ENCODE assay signal across 8 cellular contexts in genomic region chr1:29236993-29237905, GRCh38. TPM values are rescaled to one million over a fixed set of nuclear protein-coding genes. Genes with fewer than 3 reads are reported as not detected.
DNase-seq lines count a peak whose midpoint lies in the region; ATAC-seq and TF ChIP-seq lines count a peak whose summit lies in the region.

No MANE protein-coding gene starts in this region.

- peak overlapping the region; percentile 55 for H3K4me2 ChIP-seq in Karpas-422 (ENCODE audit: low read depth, low read length, poor library complexity, severe bottlenecking)

- TF ChIP-seq CTCF in Caco-2 (IDR thresholded peaks at IDR 0.05; ENCODE audit: insufficient read depth in 1 of 2, low read depth in 1 of 2, low read length in 1 of 2, severe bottlenecking in 1 of 2, unreplicated experiment in 1 of 2) (no peak), heart right ventricle (IDR thresholded peaks at IDR 0.05) (peak in 1 of 9 donors; percentile 16), progenitor cell of endocrine pancreas (IDR thresholded peaks at IDR 0.05; ENCODE audit: unreplicated experiment) (no peak)

- H3K79me2 ChIP-seq in Karpas-422 (ENCODE audit: low read length) = no peaks in the 10 kb centered on the region

- peak; percentile 50 to 66 for DNase-seq in Caco-2
- no peak for DNase-seq in Karpas-422
- peak; percentile 46 for DNase-seq in activated naive CD8-positive, alpha-beta T cell treated with anti-CD3 and anti-CD28 coated beads, Interleukin-2, amount 10 ng/mL, durations not matched to agents 7 days and 5 days
- peak; percentile 21 to 52 for DNase-seq in heart right ventricle
- peak; percentile 42 for DNase-seq in progenitor cell of endocrine pancreas (ENCODE audit: low spot score, unreplicated experiment)
- DNase-seq in NCI-H524 treated with DMSO at 0.1 percent for 48 hours (lab: John Stamatoyannopoulos, UW) = no peak
- no peak for DNase-seq in NCI-H1694 (lab: John Stamatoyannopoulos, UW)

- no peak overlapping the region for H3K9ac ChIP-seq in Karpas-422 (ENCODE audit: low read length)

- BruUV-seq in Caco-2 (replicated peaks; lab: Mats Ljungman, UMichigan) = TSS peak; percentile 56

- H3K4me1 Mint-ChIP-seq in Caco-2 (ENCODE audit: low read depth, unreplicated experiment) = peaks cover 11% of the 10 kb centered on the region
- peaks cover 12% of the 10 kb centered on the region for H3K4me1 Mint-ChIP-seq in activated naive CD8-positive, alpha-beta T cell treated with anti-CD3 and anti-CD28 coated beads, Interleukin-2, amount 10 ng/mL, durations not matched to agents 7 days and 5 days
- H3K4me1 Mint-ChIP-seq in progenitor cell of endocrine pancreas (ENCODE audit: low read depth) = peaks cover 22% of the 10 kb centered on the region

- H3K36me3 Mint-ChIP-seq in Caco-2 (ENCODE audit: insufficient read depth, unreplicated experiment) = peaks cover 19% of the 10 kb centered on the region
- H3K36me3 Mint-ChIP-seq in activated naive CD8-positive, alpha-beta T cell treated with anti-CD3 and anti-CD28 coated beads, Interleukin-2, amount 10 ng/mL, durations not matched to agents 7 days and 5 days = peaks cover 2% of the 10 kb centered on the region
- no peaks in the 10 kb centered on the region for H3K36me3 Mint-ChIP-seq in progenitor cell of endocrine pancreas (ENCODE audit: insufficient read depth)

- POLR2A ChIA-PET in Caco-2 (lab: Charles Lee) = no interaction called here
- POLR2A ChIA-PET in activated naive CD8-positive, alpha-beta T cell treated with anti-CD3 and anti-CD28 coated beads, Interleukin-2, amount 10 ng/mL, durations not matched to agents 7 days and 5 days (lab: Charles Lee) = no interaction called here

- H2AFZ ChIP-seq in Karpas-422 (ENCODE audit: low read length) = no peak overlapping the region

- H3K9me3 ChIP-seq in Caco-2 (no peaks in the 10 kb centered on the region), Karpas-422 (ENCODE audit: low read length) (no peaks in the 10 kb centered on the region), heart right ventricle (no peaks in the 10 kb centered on the region)

- H3K27ac ChIP-seq in Karpas-422 (ENCODE audit: low read length) (no peak overlapping the region), heart right ventricle (peak overlapping the region in 8 of 10 donors; percentile 13 to 73 (median 54))

- peak overlapping the region; percentile 92 for H3K4me3 Mint-ChIP-seq in Caco-2 (ENCODE audit: unreplicated experiment)
- peak overlapping the region; percentile 78 for H3K4me3 Mint-ChIP-seq in activated naive CD8-positive, alpha-beta T cell treated with anti-CD3 and anti-CD28 coated beads, Interleukin-2, amount 10 ng/mL, durations not matched to agents 7 days and 5 days
- H3K4me3 Mint-ChIP-seq in progenitor cell of endocrine pancreas (ENCODE audit: low read depth) = peak overlapping the region; percentile 86

- H3K36me3 ChIP-seq in Caco-2 (ENCODE audit: control insufficient read depth, insufficient read depth, low read length) (no peaks in the 10 kb centered on the region), Karpas-422 (ENCODE audit: insufficient read depth, low read length) (no peaks in the 10 kb centered on the region), heart right ventricle (no peaks in the 10 kb centered on the region)

- H3K9me3 Mint-ChIP-seq in Caco-2 (ENCODE audit: unreplicated experiment) (no peaks in the 10 kb centered on the region), progenitor cell of endocrine pancreas (ENCODE audit: low read depth) (no peaks in the 10 kb centered on the region)
- H3K9me3 Mint-ChIP-seq in activated naive CD8-positive, alpha-beta T cell treated with anti-CD3 and anti-CD28 coated beads, Interleukin-2, amount 10 ng/mL, durations not matched to agents 7 days and 5 days = no peaks in the 10 kb centered on the region

- no peaks in the 10 kb centered on the region for H3K9me2 ChIP-seq in Karpas-422 (replicated peaks; ENCODE audit: insufficient read depth, low read length)

- H3K27me3 Mint-ChIP-seq in Caco-2 (ENCODE audit: insufficient read depth, unreplicated experiment) (peaks cover 11% of the 10 kb centered on the region), progenitor cell of endocrine pancreas (peaks cover 19% of the 10 kb centered on the region)
- peaks cover 58% of the 10 kb centered on the region for H3K27me3 Mint-ChIP-seq in activated naive CD8-positive, alpha-beta T cell treated with anti-CD3 and anti-CD28 coated beads, Interleukin-2, amount 10 ng/mL, durations not matched to agents 7 days and 5 days

- intact Hi-C loops in Caco-2 (cut with micrococcal nuclease; ENCODE audit: unreplicated experiment) (loop anchor here (2.0 to 5.0 kb wide), 5 partner anchors 34 to 875 kb away; no protein-coding TSS in a partner anchor), heart right ventricle (cut with DNase I) (loop anchor here in 9 of 10 donors (1.0 to 10.0 kb wide), 20 partner anchors 468 to 1678 kb away; no protein-coding TSS in a partner anchor)

- H4K20me1 ChIP-seq in Karpas-422 (ENCODE audit: insufficient read depth, low read depth, low read length) = no peaks in the 10 kb centered on the region

- H3K4me1 ChIP-seq in Caco-2 (peaks cover 26% of the 10 kb centered on the region), Karpas-422 (ENCODE audit: low read length) (peaks cover 17% of the 10 kb centered on the region), heart right ventricle (peaks cover 5 to 26% (median 19%) of the 10 kb centered on the region in 9 donors)

- H3K4me3 ChIP-seq in Caco-2 (ENCODE audit: low read depth, low read length) = peak overlapping the region; percentile 66
- no peak overlapping the region for H3K4me3 ChIP-seq in Karpas-422 (ENCODE audit: low read length)
- H3K4me3 ChIP-seq in heart right ventricle = peak overlapping the region; percentile 52 to 82 (median 66)

- H3K27me3 ChIP-seq in Caco-2 (replicated peaks; ENCODE audit: control insufficient read depth, insufficient read depth, low read length) = no peaks in the 10 kb centered on the region
- no peaks in the 10 kb centered on the region for H3K27me3 ChIP-seq in Karpas-422 (ENCODE audit: low read length)
- H3K27me3 ChIP-seq in heart right ventricle = peaks cover 0 to 51% (median 0%) of the 10 kb centered on the region in 7 donors

- no peak for ATAC-seq in activated naive CD8-positive, alpha-beta T cell treated with anti-CD3 and anti-CD28 coated beads, Interleukin-2, amount 10 ng/mL, durations not matched to agents 7 days and 5 days (ENCODE audit: low read depth)
- ATAC-seq in heart right ventricle (peak; percentile 26 to 56 (median 49)), GM18498 (IDR thresholded peaks at IDR 0.05; ENCODE audit: unreplicated experiment) (no peak)

- H3K27ac Mint-ChIP-seq in Caco-2 (ENCODE audit: unreplicated experiment) = peak overlapping the region; percentile 82
- peak overlapping the region; percentile 15 for H3K27ac Mint-ChIP-seq in activated naive CD8-positive, alpha-beta T cell treated with anti-CD3 and anti-CD28 coated beads, Interleukin-2, amount 10 ng/mL, durations not matched to agents 7 days and 5 days
- peak overlapping the region; percentile 91 for H3K27ac Mint-ChIP-seq in progenitor cell of endocrine pancreas

- 0 to 1% methylated on average over 63 to 95 of the region's 95 CpGs for WGBS in heart right ventricle, 2 donors

- CTCF ChIA-PET in Caco-2 (lab: Charles Lee) = no interaction called here

RNA-seq across cellular contexts. Expression of gene PTPRU, which starts 0.9 kb away (rescaled TPM):
- total RNA-seq in Caco-2 (2022) = 32.9 and 41.4 TPM in 2 replicates
- total RNA-seq in Karpas-422 (2014; rRNA removed; shearing (Covaris generic); ENCODE audit: low replicate concordance) = 1.1 TPM in 1 of 2 replicates, not detected in the other
- under 1 TPM; 0.54 to 0.69 TPM for total RNA-seq in activated naive CD8-positive, alpha-beta T cell treated with anti-CD3 and anti-CD28 coated beads, Interleukin-2, amount 10 ng/mL, durations not matched to agents 7 days and 5 days
- total RNA-seq in heart right ventricle = 10 to 100 TPM in 8 of 10 donors, 1 to 10 TPM in 2; 8.6 to 29.8 (median 14.5) TPM
- polyA plus RNA-seq in heart right ventricle = 10 to 100 TPM; 13.5 to 15.7 TPM
- 74.0 and 79.4 TPM in 2 replicates for total RNA-seq in progenitor cell of endocrine pancreas

RNA-seq across cellular contexts. Expression of gene MECR, which starts 6.5 kb away (rescaled TPM):
- total RNA-seq in Caco-2 (2022) (21.5 and 23.1 TPM in 2 replicates), heart right ventricle (10 to 100 TPM; 27.8 to 45.6 (median 38.7) TPM), progenitor cell of endocrine pancreas (28.8 and 35.9 TPM in 2 replicates)
- 25.3 and 26.2 TPM in 2 replicates for total RNA-seq in Karpas-422 (2014; rRNA removed; shearing (Covaris generic); ENCODE audit: low replicate concordance)
- total RNA-seq in activated naive CD8-positive, alpha-beta T cell treated with anti-CD3 and anti-CD28 coated beads, Interleukin-2, amount 10 ng/mL, durations not matched to agents 7 days and 5 days = 10 to 100 TPM; 17.0 to 17.1 TPM
- 10 to 100 TPM; 31.1 to 39.9 TPM for polyA plus RNA-seq in heart right ventricle

RNA-seq across cellular contexts. Expression of gene SRSF4, which starts 55.5 kb away (rescaled TPM):
- total RNA-seq in Caco-2 (2022) (44.1 and 45.8 TPM in 2 replicates), heart right ventricle (10 to 100 TPM; 40.8 to 67.8 (median 49.0) TPM), progenitor cell of endocrine pancreas (108 and 111 TPM in 2 replicates)
- total RNA-seq in Karpas-422 (2014; rRNA removed; shearing (Covaris generic); ENCODE audit: low replicate concordance) = 31.7 and 40.1 TPM in 2 replicates
- total RNA-seq in activated naive CD8-positive, alpha-beta T cell treated with anti-CD3 and anti-CD28 coated beads, Interleukin-2, amount 10 ng/mL, durations not matched to agents 7 days and 5 days = 100 to 1,000 TPM; 119 to 129 TPM
- 10 to 100 TPM; 42.4 to 64.6 TPM for polyA plus RNA-seq in heart right ventricle

Comparison
In these comparisons a context has a peak if more than half of its experiments do, and no peak if none do; other contexts are left out.
1. DNase-seq: peak in Caco-2 (2 of 2), activated naive CD8-positive, alpha-beta T cell treated with anti-CD3 and anti-CD28 coated beads, Interleukin-2, amount 10 ng/mL, durations not matched to agents 7 days and 5 days (single experiment), heart right ventricle (2 of 2) and progenitor cell of endocrine pancreas (single experiment); none in Karpas-422 (single experiment), NCI-H524 treated with DMSO at 0.1 percent for 48 hours (single experiment) and NCI-H1694 (single experiment).
2. H3K27ac Mint-ChIP-seq: peak in every context shown above with its lines; median percentile 91 in progenitor cell of endocrine pancreas; 82 in Caco-2; 15 in activated naive CD8-positive, alpha-beta T cell treated with anti-CD3 and anti-CD28 coated beads, Interleukin-2, amount 10 ng/mL, durations not matched to agents 7 days and 5 days.
3. ATAC-seq: peak in heart right ventricle (8 of 8); none in activated naive CD8-positive, alpha-beta T cell treated with anti-CD3 and anti-CD28 coated beads, Interleukin-2, amount 10 ng/mL, durations not matched to agents 7 days and 5 days (single experiment) and GM18498 (single experiment).
4. Peak in every context shown above with its lines, with median percentiles within 50 percentile points of each other: H3K4me3 Mint-ChIP-seq.